Comparison of ENCODE assay signal across 11 cellular contexts in the genomic region with DNA sequence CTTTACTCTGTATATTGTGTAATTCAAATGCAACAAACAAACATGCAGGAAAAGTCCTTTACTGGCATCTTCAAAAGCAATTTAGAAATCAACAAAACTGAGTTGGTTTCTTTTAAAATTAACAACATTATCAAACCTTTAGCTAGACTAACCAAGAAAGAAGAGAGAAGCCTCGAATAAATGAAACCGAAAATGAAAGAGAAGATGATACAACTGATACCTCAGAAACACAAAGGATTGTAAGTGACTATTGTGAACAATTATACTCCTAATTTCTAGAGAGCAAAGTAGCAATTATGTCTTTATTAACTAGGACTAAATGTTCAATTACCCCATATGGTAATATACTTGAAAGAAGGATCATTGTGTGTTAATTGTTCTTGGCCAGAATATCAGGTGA. TPM values are rescaled to one million over a fixed set of nuclear protein-coding genes. Genes with fewer than 3 reads are reported as not detected.
DNase-seq lines count a peak whose midpoint lies in the region; ATAC-seq and TF ChIP-seq lines count a peak whose summit lies in the region.
"Had no signal": no experiment of that assay in that cellular context is flagged by ENCODE, and none has a peak within 500 bp of the region (broad histone marks: within the 10 kb centered on the region; RNA-seq: fewer than 3 reads in every experiment).

No MANE protein-coding gene starts in this region.

- peak; percentile 39 for DNase-seq in GM13976 (ENCODE audit: low spot score)
- no peak for DNase-seq in effector memory CD4-positive, alpha-beta T cell
- no peak for DNase-seq in GM19238 (ENCODE audit: insufficient read length, low spot score)
- no peak for DNase-seq in mesothelial cell of epicardium (ENCODE audit: low spot score in 2 of 2, unreplicated experiment in 2 of 2)
- no peak for DNase-seq in HUDEP-2 (lab: John Stamatoyannopoulos, UW; ENCODE audit: unreplicated experiment in 76 of 76)
- no peak for DNase-seq in hepatic stellate cell (ENCODE audit: low spot score)
- DNase-seq: activated CD4-positive, alpha-beta T cell treated with anti-CD3 and anti-CD28 coated beads, Interleukin-2, amount 50 U/mL, for 1 hour; colonic mucosa; transverse colon had no signal

- no peak overlapping the region for H3K4me3 Mint-ChIP-seq in mesothelial cell of epicardium

- H3K27me3 ChIP-seq in effector memory CD4-positive, alpha-beta T cell (replicated peaks; ENCODE audit: control insufficient read depth, insufficient read depth, low read length, poor library complexity, severe bottlenecking): no peaks in the 10 kb centered on the region
- H3K27me3 ChIP-seq: colonic mucosa, transverse colon had no signal

- H3K4me1 ChIP-seq in effector memory CD4-positive, alpha-beta T cell (ENCODE audit: control insufficient read depth, insufficient read depth, low read length, poor library complexity, severe bottlenecking): no peaks in the 10 kb centered on the region
- H3K4me1 ChIP-seq: colonic mucosa, transverse colon had no signal

- TF ChIP-seq CTCF in GM13976 (IDR thresholded peaks at IDR 0.05; ENCODE audit: borderline replicate concordance, control extremely low read depth, extremely low read depth, insufficient read depth, missing control alignments) (no peak), mesothelial cell of epicardium (IDR thresholded peaks at IDR 0.05; ENCODE audit: unreplicated experiment) (no peak)

- ATAC-seq in GM21360 (IDR thresholded peaks at IDR 0.05; ENCODE audit: unreplicated experiment): peak; percentile 67
- ATAC-seq in HG03439 (IDR thresholded peaks at IDR 0.05; ENCODE audit: unreplicated experiment): peak; percentile 59

- no peaks in the 10 kb centered on the region for H3K27me3 Mint-ChIP-seq in mesothelial cell of epicardium (ENCODE audit: low read depth)

- peak overlapping the region; percentile 20 for H3K4me3 ChIP-seq in effector memory CD4-positive, alpha-beta T cell (ENCODE audit: insufficient read depth, low read depth, low read length, poor library complexity, severe bottlenecking)
- H3K4me3 ChIP-seq: colonic mucosa, transverse colon had no signal

- H3K9me3 ChIP-seq in effector memory CD4-positive, alpha-beta T cell (ENCODE audit: control insufficient read depth, low read length): no peaks in the 10 kb centered on the region
- H3K9me3 ChIP-seq: colonic mucosa, transverse colon had no signal

- no peaks in the 10 kb centered on the region for H3K36me3 Mint-ChIP-seq in mesothelial cell of epicardium

- H3K4me1 Mint-ChIP-seq in mesothelial cell of epicardium: peaks cover 16% of the 10 kb centered on the region

- peaks cover 1% of the 10 kb centered on the region for H3K9me3 Mint-ChIP-seq in mesothelial cell of epicardium

- H3K27ac Mint-ChIP-seq in mesothelial cell of epicardium: no peak overlapping the region

- H3K36me3 ChIP-seq in effector memory CD4-positive, alpha-beta T cell (ENCODE audit: control insufficient read depth, insufficient read depth, low read length): no peaks in the 10 kb centered on the region
- H3K36me3 ChIP-seq: colonic mucosa, transverse colon had no signal

- H3K27ac ChIP-seq in effector memory CD4-positive, alpha-beta T cell (ENCODE audit: insufficient read depth, low read length, poor library complexity, severe bottlenecking): no peak overlapping the region
- H3K27ac ChIP-seq: colonic mucosa, transverse colon had no signal

- in situ Hi-C loops in GM13976 (cut with MboI; ENCODE audit: low sequenced_read_pairs, unreplicated experiment): no loop called here

RNA-seq across cellular contexts. Expression of a gene that starts 49.2 kb away (rescaled TPM):
- total RNA-seq in mesothelial cell of epicardium: 14.8 to 17.2 TPM (median 15.8 TPM) in 3 replicates
